In the genomic region with DNA sequence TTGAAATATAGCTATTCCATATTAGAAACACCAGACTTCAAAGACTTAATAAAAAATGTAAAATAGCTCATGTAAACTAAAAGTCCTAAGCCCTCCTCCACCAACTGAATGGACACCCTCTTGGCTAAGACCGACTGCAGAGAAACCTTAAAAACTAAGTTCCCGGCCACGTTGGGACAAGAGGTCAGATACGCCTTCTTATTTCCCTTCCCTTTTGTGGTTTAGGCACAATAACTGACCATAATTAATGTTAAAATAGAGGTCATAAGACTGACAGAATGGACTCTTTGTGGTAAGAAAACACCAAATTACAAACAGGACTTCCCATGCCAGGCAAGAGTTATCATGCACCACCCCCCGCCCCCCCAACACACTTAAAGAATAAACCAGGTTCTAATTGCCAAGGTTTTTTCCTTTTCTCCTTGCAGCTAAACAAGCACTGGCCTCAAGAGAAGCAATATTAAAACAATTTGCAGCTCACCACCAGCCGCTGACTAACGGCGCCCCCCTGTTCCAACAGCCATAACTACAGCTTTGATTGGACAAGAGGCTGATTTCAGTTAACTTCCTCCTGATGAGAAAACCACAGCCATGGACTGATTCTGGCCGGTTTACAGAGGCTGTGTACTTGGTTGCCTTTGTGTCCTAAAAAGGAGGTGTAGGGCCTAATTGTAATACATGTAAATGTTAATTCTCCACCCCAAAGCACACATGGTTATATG, we compare ENCODE assay signal across 13 cellular contexts. TPM values are rescaled to one million over a fixed set of nuclear protein-coding genes. Genes with fewer than 3 reads are reported as not detected.
DNase-seq lines count a peak whose midpoint lies in the region; ATAC-seq and TF ChIP-seq lines count a peak whose summit lies in the region.
"Had no signal": no experiment of that assay in that cellular context is flagged by ENCODE, and none has a peak within 500 bp of the region (broad histone marks: within the 10 kb centered on the region; RNA-seq: fewer than 3 reads in every experiment).

No MANE protein-coding gene starts in this region.

- H3K9me3 ChIP-seq in neural progenitor cell (ENCODE audit: low read depth), result no peaks in the 10 kb centered on the region

- TF ChIP-seq CTCF in GM06990 (IDR thresholded peaks at IDR 0.05; ENCODE audit: insufficient read depth, low read length, poor library complexity, severe bottlenecking), result peak; percentile 27
- peak; percentile 58 for TF ChIP-seq CTCF in neural progenitor cell (IDR thresholded peaks at IDR 0.05)

- no peak overlapping the region for H3K4me3 ChIP-seq in GM06990 (replicated peaks; ENCODE audit: low read depth, low read length)
- H3K4me3 ChIP-seq in neural progenitor cell, result no peak overlapping the region

- no peak overlapping the region for H2AFZ ChIP-seq in neural progenitor cell (replicated peaks)

- no peak overlapping the region for H3K27ac ChIP-seq in neural progenitor cell

- no peaks in the 10 kb centered on the region for H3K79me2 ChIP-seq in neural progenitor cell (ENCODE audit: low read depth)

- no peak overlapping the region for H3K27ac Mint-ChIP-seq in neural progenitor cell
- H3K27ac Mint-ChIP-seq: activated B cell treated with CpG ODN at 0.5 μM for 24 hours; activated naive CD4-positive, alpha-beta T cell treated with anti-CD3 and anti-CD28 coated beads, Interleukin-2, amount 50 U/mL, for 24 hours; mesothelial cell of epicardium had no signal

- H3K4me1 Mint-ChIP-seq in neural progenitor cell, result no peaks in the 10 kb centered on the region
- H3K4me1 Mint-ChIP-seq: activated naive CD4-positive, alpha-beta T cell treated with anti-CD3 and anti-CD28 coated beads, Interleukin-2, amount 50 U/mL, for 24 hours had no signal

- no peaks in the 10 kb centered on the region for H3K36me3 ChIP-seq in GM06990 (ENCODE audit: control insufficient read depth, insufficient read depth, low read length)
- no peaks in the 10 kb centered on the region for H3K36me3 ChIP-seq in neural progenitor cell

- H3K27me3 ChIP-seq in GM06990 (replicated peaks; ENCODE audit: control insufficient read depth, insufficient read depth, low read length) (no peaks in the 10 kb centered on the region), neural progenitor cell (peaks cover 69% of the 10 kb centered on the region)

- ATAC-seq in HG02973 (IDR thresholded peaks at IDR 0.05; ENCODE audit: unreplicated experiment), result no peak

- H3K4me2 ChIP-seq in neural progenitor cell, result no peak overlapping the region

- peaks cover 2% of the 10 kb centered on the region for H3K4me1 ChIP-seq in neural progenitor cell

- no peak overlapping the region for H3K4me3 Mint-ChIP-seq in neural progenitor cell
- H3K4me3 Mint-ChIP-seq: activated B cell treated with CpG ODN at 0.5 μM for 24 hours; activated naive CD4-positive, alpha-beta T cell treated with anti-CD3 and anti-CD28 coated beads, Interleukin-2, amount 50 U/mL, for 24 hours; mesothelial cell of epicardium had no signal

- H4K20me1 ChIP-seq in neural progenitor cell (ENCODE audit: low read depth), result no peaks in the 10 kb centered on the region

- H3F3A ChIP-seq in neural progenitor cell (ENCODE audit: low read depth), result no peaks in the 10 kb centered on the region

- H3K36me3 Mint-ChIP-seq in neural progenitor cell, result no peaks in the 10 kb centered on the region
- H3K36me3 Mint-ChIP-seq: activated naive CD4-positive, alpha-beta T cell treated with anti-CD3 and anti-CD28 coated beads, Interleukin-2, amount 50 U/mL, for 24 hours; mesothelial cell of epicardium had no signal

- DNase-seq in GM06990 (ENCODE audit: extremely low read depth, insufficient read length), result no peak
- peak; percentile 33 for DNase-seq in NAMALWA (ENCODE audit: low spot score)
- DNase-seq in astrocyte of the hippocampus (ENCODE audit: low read depth, low spot score), result peak; percentile 80
- peak; percentile 47 for DNase-seq in neural progenitor cell (ENCODE audit: low spot score)
- no peak for DNase-seq in mucosa of gallbladder (ENCODE audit: low spot score)
- no peak for DNase-seq in NCI-H2107 treated with DMSO at 0.1 percent for 48 hours (lab: John Stamatoyannopoulos, UW; ENCODE audit: unreplicated experiment)
- DNase-seq in cardiac septum (ENCODE audit: low spot score), result no peak
- DNase-seq: activated B cell treated with CpG ODN at 0.5 μM for 24 hours, NCI-H526 treated with DMSO at 0.1 percent for 48 hours had no signal

- intact Hi-C loops in cardiac septum (cut with DNase I), result no loop called here

- H3K9ac ChIP-seq in neural progenitor cell, result no peak overlapping the region

- H3K27me3 Mint-ChIP-seq in neural progenitor cell (ENCODE audit: insufficient read depth, low read depth), result peaks cover 12% of the 10 kb centered on the region

- H3K9me3 Mint-ChIP-seq in neural progenitor cell, result peaks cover 6% of the 10 kb centered on the region
- H3K9me3 Mint-ChIP-seq: activated B cell treated with CpG ODN at 0.5 μM for 24 hours; activated naive CD4-positive, alpha-beta T cell treated with anti-CD3 and anti-CD28 coated beads, Interleukin-2, amount 50 U/mL, for 24 hours; mesothelial cell of epicardium had no signal

RNA-seq across cellular contexts. Expression of a gene that starts 10.7 kb away (rescaled TPM):
- 2.6 and 3.2 TPM in 2 replicates for total RNA-seq in neural progenitor cell (ENCODE audit: low replicate concordance)
- total RNA-seq in mucosa of gallbladder, result 0.66 TPM
- total RNA-seq in cardiac septum, result 0.22 TPM
- total RNA-seq: subcutaneous adipose tissue had no signal

Comparison
In these comparisons a context has a peak if more than half of its experiments do, and no peak if none do; other contexts are left out.
1. DNase-seq: peak in NAMALWA (single experiment), astrocyte of the hippocampus (single experiment) and neural progenitor cell (single experiment); none in GM06990 (single experiment), mucosa of gallbladder (single experiment), NCI-H2107 treated with DMSO at 0.1 percent for 48 hours (single experiment) and cardiac septum (single experiment).